25 cellular contexts compared by ENCODE assay signal in the genomic region with DNA sequence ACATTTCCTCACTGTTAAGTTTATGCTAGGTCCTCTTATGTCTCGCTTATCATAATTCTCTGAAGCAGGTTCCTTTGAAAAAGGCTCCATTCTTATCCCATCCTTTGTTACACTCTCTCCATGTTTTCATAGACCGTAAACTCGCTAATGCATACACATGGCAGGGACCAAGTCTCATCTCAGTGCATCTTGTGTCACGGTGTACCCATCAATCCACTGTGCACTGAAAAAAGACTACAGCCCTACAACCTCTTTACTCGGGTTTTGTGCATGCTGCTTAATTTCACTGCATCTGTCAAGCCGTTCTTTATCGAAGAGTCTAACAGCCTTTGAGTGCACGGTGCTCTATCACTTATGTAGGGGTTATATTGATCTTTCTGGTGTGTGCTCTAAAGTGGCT.
"Had no signal": no experiment of that assay in that cellular context is flagged by ENCODE, and none has a peak within 500 bp of the region (broad histone marks: within the 10 kb centered on the region; RNA-seq: fewer than 3 reads in every experiment).

No MANE protein-coding gene starts in this region.

- H3K4me3 ChIP-seq: esophagus muscularis mucosa, hepatocyte, right lobe of liver, thoracic aorta had no signal

- H3K4me1 ChIP-seq: right lobe of liver had no signal

- ATAC-seq: left colon; naive thymus-derived CD4-positive, alpha-beta T cell; right lobe of liver had no signal

- H3K27ac ChIP-seq: esophagus muscularis mucosa, hepatocyte, right lobe of liver, thoracic aorta had no signal

- H3K36me3 ChIP-seq: esophagus muscularis mucosa, right lobe of liver, thoracic aorta had no signal

- H3K27ac Mint-ChIP-seq: activated CD4-positive, alpha-beta memory T cell treated with anti-CD3 and anti-CD28 coated beads, Interleukin-2, amount 10 ng/mL, durations not matched to agents 7 days and 5 days; activated CD4-positive, alpha-beta T cell treated with anti-CD3 and anti-CD28 coated beads, Interleukin-2, amount 10 ng/mL, durations not matched to agents 7 days and 5 days; activated T-cell treated with anti-CD3 and anti-CD28 coated beads, Interleukin-2, amount 50 U/mL, for 24 hours; endodermal cell; mesothelial cell of epicardium; naive thymus-derived CD4-positive, alpha-beta T cell; T-helper 1 cell treated with Interleukin-12 subunit alpha and Interleukin-12 subunit beta and Interleukin-4 antibody, amounts not matched to agents 30 μg/mL and 1 μg/mL, for 36 hours had no signal

- H3K9me3 Mint-ChIP-seq: activated T-cell treated with anti-CD3 and anti-CD28 coated beads, Interleukin-2, amount 50 U/mL, for 24 hours; endodermal cell had no signal

- H3K27me3 ChIP-seq: esophagus muscularis mucosa, hepatocyte, right lobe of liver had no signal

- H3K4me1 Mint-ChIP-seq: neural crest cell had no signal

- H3K4me3 Mint-ChIP-seq: activated CD4-positive, alpha-beta memory T cell treated with anti-CD3 and anti-CD28 coated beads, Interleukin-2, amount 10 ng/mL, durations not matched to agents 7 days and 5 days; activated CD4-positive, alpha-beta T cell treated with anti-CD3 and anti-CD28 coated beads, Interleukin-2, amount 10 ng/mL, durations not matched to agents 7 days and 5 days; activated T-cell treated with anti-CD3 and anti-CD28 coated beads, Interleukin-2, amount 50 U/mL, for 24 hours; endodermal cell; mesothelial cell of epicardium; naive thymus-derived CD4-positive, alpha-beta T cell; neural crest cell; T-helper 1 cell treated with Interleukin-12 subunit alpha and Interleukin-12 subunit beta and Interleukin-4 antibody, amounts not matched to agents 30 μg/mL and 1 μg/mL, for 36 hours had no signal

- DNase-seq: activated CD4-positive, alpha-beta memory T cell treated with anti-CD3 and anti-CD28 coated beads, Interleukin-2, amount 10 ng/mL, durations not matched to agents 7 days and 5 days; activated CD4-positive, alpha-beta T cell treated with anti-CD3 and anti-CD28 coated beads for 1 hour; activated CD4-positive, alpha-beta T cell treated with anti-CD3 and anti-CD28 coated beads, Interleukin-2, amount 10 ng/mL, durations not matched to agents 7 days and 5 days; activated CD8-positive, alpha-beta memory T cell treated with anti-CD3 and anti-CD28 coated beads, Interleukin-2, amount 50 U/mL, for 48 hours; activated gamma-delta T cell; activated naive CD4-positive, alpha-beta T cell treated with anti-CD3 and anti-CD28 coated beads, Interleukin-2, amount 50 U/mL, for 16 hours; activated T-cell treated with anti-CD3 and anti-CD28 coated beads, Interleukin-2, amount 50 U/mL, for 24 hours; amniotic stem cell; caudate nucleus; cortex of kidney; endodermal cell; kidney; left colon; naive thymus-derived CD4-positive, alpha-beta T cell; right lobe of liver; stimulated activated CD4-positive, alpha-beta T cell treated with anti-CD3 and anti-CD28 coated beads, Interleukin-2, amount 100 ng/mL, for 48 hours; stimulated activated naive CD4-positive, alpha-beta T cell treated with Interleukin-2 at 50 U/mL for 16 hours; T1000; trophoblast cell had no signal

- H3K36me3 Mint-ChIP-seq: mesothelial cell of epicardium had no signal

- H3K9me3 ChIP-seq: esophagus muscularis mucosa, right lobe of liver, thoracic aorta had no signal
